Comparison of ENCODE assay signal across 2 cellular contexts in genomic region chr3:117892431-117892841, GRCh38.
TF ChIP-seq lines count a peak whose summit lies in the region.

No MANE protein-coding gene starts in this region.

TF ChIP-seq in neural cell, 6 proteins besides CTCF, POLR2A, EP300 and RAD21 (continued from another document):
- TF ChIP-seq, protein P1, sequence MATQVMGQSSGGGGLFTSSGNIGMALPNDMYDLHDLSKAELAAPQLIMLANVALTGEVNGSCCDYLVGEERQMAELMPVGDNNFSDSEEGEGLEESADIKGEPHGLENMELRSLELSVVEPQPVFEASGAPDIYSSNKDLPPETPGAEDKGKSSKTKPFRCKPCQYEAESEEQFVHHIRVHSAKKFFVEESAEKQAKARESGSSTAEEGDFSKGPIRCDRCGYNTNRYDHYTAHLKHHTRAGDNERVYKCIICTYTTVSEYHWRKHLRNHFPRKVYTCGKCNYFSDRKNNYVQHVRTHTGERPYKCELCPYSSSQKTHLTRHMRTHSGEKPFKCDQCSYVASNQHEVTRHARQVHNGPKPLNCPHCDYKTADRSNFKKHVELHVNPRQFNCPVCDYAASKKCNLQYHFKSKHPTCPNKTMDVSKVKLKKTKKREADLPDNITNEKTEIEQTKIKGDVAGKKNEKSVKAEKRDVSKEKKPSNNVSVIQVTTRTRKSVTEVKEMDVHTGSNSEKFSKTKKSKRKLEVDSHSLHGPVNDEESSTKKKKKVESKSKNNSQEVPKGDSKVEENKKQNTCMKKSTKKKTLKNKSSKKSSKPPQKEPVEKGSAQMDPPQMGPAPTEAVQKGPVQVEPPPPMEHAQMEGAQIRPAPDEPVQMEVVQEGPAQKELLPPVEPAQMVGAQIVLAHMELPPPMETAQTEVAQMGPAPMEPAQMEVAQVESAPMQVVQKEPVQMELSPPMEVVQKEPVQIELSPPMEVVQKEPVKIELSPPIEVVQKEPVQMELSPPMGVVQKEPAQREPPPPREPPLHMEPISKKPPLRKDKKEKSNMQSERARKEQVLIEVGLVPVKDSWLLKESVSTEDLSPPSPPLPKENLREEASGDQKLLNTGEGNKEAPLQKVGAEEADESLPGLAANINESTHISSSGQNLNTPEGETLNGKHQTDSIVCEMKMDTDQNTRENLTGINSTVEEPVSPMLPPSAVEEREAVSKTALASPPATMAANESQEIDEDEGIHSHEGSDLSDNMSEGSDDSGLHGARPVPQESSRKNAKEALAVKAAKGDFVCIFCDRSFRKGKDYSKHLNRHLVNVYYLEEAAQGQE (IDR thresholded peaks at IDR 0.05; ENCODE audit: borderline replicate concordance): peak; percentile 81
- TF ChIP-seq TAF1 (IDR thresholded peaks at IDR 0.05; ENCODE audit: low read depth): no peak

TF ChIP-seq in WTC11, 78 proteins besides CTCF, POLR2A, EP300 and RAD21 (continued from another document):
- TF ChIP-seq, protein P2, sequence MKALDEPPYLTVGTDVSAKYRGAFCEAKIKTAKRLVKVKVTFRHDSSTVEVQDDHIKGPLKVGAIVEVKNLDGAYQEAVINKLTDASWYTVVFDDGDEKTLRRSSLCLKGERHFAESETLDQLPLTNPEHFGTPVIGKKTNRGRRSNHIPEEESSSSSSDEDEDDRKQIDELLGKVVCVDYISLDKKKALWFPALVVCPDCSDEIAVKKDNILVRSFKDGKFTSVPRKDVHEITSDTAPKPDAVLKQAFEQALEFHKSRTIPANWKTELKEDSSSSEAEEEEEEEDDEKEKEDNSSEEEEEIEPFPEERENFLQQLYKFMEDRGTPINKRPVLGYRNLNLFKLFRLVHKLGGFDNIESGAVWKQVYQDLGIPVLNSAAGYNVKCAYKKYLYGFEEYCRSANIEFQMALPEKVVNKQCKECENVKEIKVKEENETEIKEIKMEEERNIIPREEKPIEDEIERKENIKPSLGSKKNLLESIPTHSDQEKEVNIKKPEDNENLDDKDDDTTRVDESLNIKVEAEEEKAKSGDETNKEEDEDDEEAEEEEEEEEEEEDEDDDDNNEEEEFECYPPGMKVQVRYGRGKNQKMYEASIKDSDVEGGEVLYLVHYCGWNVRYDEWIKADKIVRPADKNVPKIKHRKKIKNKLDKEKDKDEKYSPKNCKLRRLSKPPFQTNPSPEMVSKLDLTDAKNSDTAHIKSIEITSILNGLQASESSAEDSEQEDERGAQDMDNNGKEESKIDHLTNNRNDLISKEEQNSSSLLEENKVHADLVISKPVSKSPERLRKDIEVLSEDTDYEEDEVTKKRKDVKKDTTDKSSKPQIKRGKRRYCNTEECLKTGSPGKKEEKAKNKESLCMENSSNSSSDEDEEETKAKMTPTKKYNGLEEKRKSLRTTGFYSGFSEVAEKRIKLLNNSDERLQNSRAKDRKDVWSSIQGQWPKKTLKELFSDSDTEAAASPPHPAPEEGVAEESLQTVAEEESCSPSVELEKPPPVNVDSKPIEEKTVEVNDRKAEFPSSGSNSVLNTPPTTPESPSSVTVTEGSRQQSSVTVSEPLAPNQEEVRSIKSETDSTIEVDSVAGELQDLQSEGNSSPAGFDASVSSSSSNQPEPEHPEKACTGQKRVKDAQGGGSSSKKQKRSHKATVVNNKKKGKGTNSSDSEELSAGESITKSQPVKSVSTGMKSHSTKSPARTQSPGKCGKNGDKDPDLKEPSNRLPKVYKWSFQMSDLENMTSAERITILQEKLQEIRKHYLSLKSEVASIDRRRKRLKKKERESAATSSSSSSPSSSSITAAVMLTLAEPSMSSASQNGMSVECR (CRISPR knock-in tag; IDR thresholded peaks at IDR 0.05; ENCODE audit: borderline replicate concordance): no peak
- TF ChIP-seq FOXK1 (CRISPR knock-in tag; IDR thresholded peaks at IDR 0.05) (no peak), KAT7 (CRISPR knock-in tag; IDR thresholded peaks at IDR 0.05; ENCODE audit: borderline replicate concordance) (no peak)
TF ChIP-seq in WTC11: peak in this region for 0.
